9 cellular contexts compared by ENCODE assay signal in the genomic region with DNA sequence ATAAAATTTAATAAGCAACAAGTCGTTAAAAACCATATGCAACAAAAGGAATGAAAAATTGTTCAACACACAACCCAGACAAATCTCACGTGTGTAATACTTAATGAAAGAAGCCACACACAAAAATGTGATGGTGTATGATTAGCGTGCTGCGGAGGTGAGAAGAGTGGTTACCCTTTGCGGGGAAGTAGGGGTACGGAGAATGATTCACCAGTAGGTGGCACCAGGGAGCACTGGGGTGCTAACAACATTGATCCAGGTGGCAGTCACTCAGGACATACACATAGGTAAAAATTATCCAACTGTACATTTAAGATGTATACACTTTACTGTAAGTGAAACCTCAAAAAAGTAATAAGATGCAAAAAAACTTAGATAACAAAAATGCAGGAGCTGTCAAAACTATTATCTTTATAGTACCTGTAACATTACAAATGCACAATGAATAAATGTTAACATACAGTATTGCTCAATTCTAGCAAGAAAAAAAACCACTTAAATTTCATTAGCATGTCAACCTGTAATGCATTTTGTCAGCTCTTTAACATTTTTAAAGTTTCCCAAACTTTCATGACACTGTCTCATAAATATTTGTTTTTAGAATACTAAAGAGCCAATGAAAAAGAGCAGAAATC. TPM values are rescaled to one million over a fixed set of nuclear protein-coding genes. Genes with fewer than 3 reads are reported as not detected.
DNase-seq lines count a peak whose midpoint lies in the region; TF ChIP-seq lines count a peak whose summit lies in the region.
"Had no signal": no experiment of that assay in that cellular context is flagged by ENCODE, and none has a peak within 500 bp of the region (broad histone marks: within the 10 kb centered on the region; RNA-seq: fewer than 3 reads in every experiment).

No MANE protein-coding gene starts in this region.

- no peaks in the 10 kb centered on the region for H3K79me2 ChIP-seq in osteoblast (ENCODE audit: insufficient read depth, low read length)

- DNase-seq in T-helper 2 cell = peak in 4 of 5 experiments; percentile 12 to 46 (median 31)
- DNase-seq in T-helper 2 cell treated with Interferon-gamma antibody and Interleukin-4, amounts not matched to agents 5 μg/mL and 100 μg/mL, for 36 hours (ENCODE audit: low spot score) = no peak
- DNase-seq in WERI-Rb-1 = peak; percentile 32
- no peak for DNase-seq in chondrocyte (ENCODE audit: low spot score)
- no peak for DNase-seq in osteoblast (ENCODE audit: insufficient read length, low spot score, missing footprints)
- DNase-seq in putamen (ENCODE audit: low spot score) = no peak
- no peak for DNase-seq in NCI-H1092 treated with DMSO at 0.1 percent for 48 hours (lab: John Stamatoyannopoulos, UW)
- DNase-seq in HK-2 (ENCODE audit: unreplicated experiment) = no peak

- H3K4me3 ChIP-seq in WERI-Rb-1 (ENCODE audit: low read depth, low read length) (no peak overlapping the region), osteoblast (ENCODE audit: insufficient read depth, low read length) (no peak overlapping the region)

- no peak overlapping the region for H2AFZ ChIP-seq in osteoblast (ENCODE audit: low read length)

- H3K36me3 Mint-ChIP-seq in T-helper 2 cell treated with Interferon-gamma antibody and Interleukin-4, amounts not matched to agents 5 μg/mL and 100 μg/mL, for 36 hours (ENCODE audit: low read depth) = no peaks in the 10 kb centered on the region
- peaks cover 4% of the 10 kb centered on the region for H3K36me3 Mint-ChIP-seq in chondrocyte (ENCODE audit: low read depth)

- TF ChIP-seq CTCF in WERI-Rb-1 (IDR thresholded peaks at IDR 0.05; ENCODE audit: low read depth, low read length) (peak; percentile 59), chondrocyte (IDR thresholded peaks at IDR 0.05) (peak; percentile 76), osteoblast (IDR thresholded peaks at IDR 0.05; ENCODE audit: extremely low read depth, low read depth, low read length) (peak; percentile 62)

- H3K9me3 Mint-ChIP-seq in T-helper 2 cell treated with Interferon-gamma antibody and Interleukin-4, amounts not matched to agents 5 μg/mL and 100 μg/mL, for 36 hours = no peaks in the 10 kb centered on the region
- peaks cover 15% of the 10 kb centered on the region for H3K9me3 Mint-ChIP-seq in chondrocyte (ENCODE audit: low read depth)

- no peak overlapping the region for H3K4me2 ChIP-seq in osteoblast (ENCODE audit: insufficient read depth, low read length)

- H3K4me1 Mint-ChIP-seq in T-helper 2 cell treated with Interferon-gamma antibody and Interleukin-4, amounts not matched to agents 5 μg/mL and 100 μg/mL, for 36 hours (ENCODE audit: low read depth) = no peaks in the 10 kb centered on the region
- H3K4me1 Mint-ChIP-seq in chondrocyte (ENCODE audit: low read depth) = no peaks in the 10 kb centered on the region

- H3K36me3 ChIP-seq in WERI-Rb-1 (no peaks in the 10 kb centered on the region), osteoblast (ENCODE audit: insufficient read depth, low read length) (no peaks in the 10 kb centered on the region)

- H4K20me1 ChIP-seq in osteoblast (ENCODE audit: insufficient read depth, low read length) = no peaks in the 10 kb centered on the region

- no peak overlapping the region for H3K27ac Mint-ChIP-seq in T-helper 2 cell treated with Interferon-gamma antibody and Interleukin-4, amounts not matched to agents 5 μg/mL and 100 μg/mL, for 36 hours
- H3K27ac Mint-ChIP-seq in chondrocyte (ENCODE audit: unreplicated experiment) = no peak overlapping the region
- H3K27ac Mint-ChIP-seq: dendritic cell treated with granulocyte-macrophage colony-stimulating factor and Interleukin-4, amounts not matched to agents 40 ng/mL and 50 ng/mL, for 4 days had no signal

- no peak overlapping the region for H3K4me3 Mint-ChIP-seq in T-helper 2 cell treated with Interferon-gamma antibody and Interleukin-4, amounts not matched to agents 5 μg/mL and 100 μg/mL, for 36 hours
- no peak overlapping the region for H3K4me3 Mint-ChIP-seq in chondrocyte (ENCODE audit: unreplicated experiment)
- H3K4me3 Mint-ChIP-seq: dendritic cell treated with granulocyte-macrophage colony-stimulating factor and Interleukin-4, amounts not matched to agents 40 ng/mL and 50 ng/mL, for 4 days had no signal

- H3K27ac ChIP-seq in WERI-Rb-1 (no peak overlapping the region), osteoblast (ENCODE audit: low read depth, low read length) (no peak overlapping the region)

- H3K9me3 ChIP-seq in WERI-Rb-1 (ENCODE audit: severe bottlenecking) (no peaks in the 10 kb centered on the region), osteoblast (ENCODE audit: low read depth, low read length) (no peaks in the 10 kb centered on the region)

- H3K27me3 ChIP-seq in WERI-Rb-1 (ENCODE audit: insufficient read depth, low read depth, severe bottlenecking) = no peaks in the 10 kb centered on the region
- H3K27me3 ChIP-seq in osteoblast (ENCODE audit: insufficient read depth, low read length) = peaks cover 24% of the 10 kb centered on the region

- peaks cover 18% of the 10 kb centered on the region for H3K27me3 Mint-ChIP-seq in T-helper 2 cell treated with Interferon-gamma antibody and Interleukin-4, amounts not matched to agents 5 μg/mL and 100 μg/mL, for 36 hours (ENCODE audit: low read depth)
- H3K27me3 Mint-ChIP-seq in chondrocyte (ENCODE audit: low read depth) = peaks cover 6% of the 10 kb centered on the region

- no peaks in the 10 kb centered on the region for H3K4me1 ChIP-seq in osteoblast (ENCODE audit: insufficient read depth, low read length)

RNA-seq across cellular contexts. Expression of gene TMCC3, which starts 46.8 kb away (rescaled TPM):
- total RNA-seq in chondrocyte (0.17 to 0.65 TPM (median 0.59 TPM) in 3 replicates), osteoblast (under 0.01 and 0.36 TPM in 2 replicates)

Comparison
In these comparisons a context has a peak if more than half of its experiments do, and no peak if none do; other contexts are left out.
1. DNase-seq: peak in T-helper 2 cell (4 of 5) and WERI-Rb-1 (single experiment); none in T-helper 2 cell treated with Interferon-gamma antibody and Interleukin-4, amounts not matched to agents 5 μg/mL and 100 μg/mL, for 36 hours (single experiment), chondrocyte (single experiment), osteoblast (single experiment), putamen (single experiment), NCI-H1092 treated with DMSO at 0.1 percent for 48 hours (single experiment) and HK-2 (single experiment).
2. Peak in every context shown above with its lines, with median percentiles within 50 percentile points of each other: CTCF ChIP-seq.